ENCODE assay signal across 12 cellular contexts in the genomic region with DNA sequence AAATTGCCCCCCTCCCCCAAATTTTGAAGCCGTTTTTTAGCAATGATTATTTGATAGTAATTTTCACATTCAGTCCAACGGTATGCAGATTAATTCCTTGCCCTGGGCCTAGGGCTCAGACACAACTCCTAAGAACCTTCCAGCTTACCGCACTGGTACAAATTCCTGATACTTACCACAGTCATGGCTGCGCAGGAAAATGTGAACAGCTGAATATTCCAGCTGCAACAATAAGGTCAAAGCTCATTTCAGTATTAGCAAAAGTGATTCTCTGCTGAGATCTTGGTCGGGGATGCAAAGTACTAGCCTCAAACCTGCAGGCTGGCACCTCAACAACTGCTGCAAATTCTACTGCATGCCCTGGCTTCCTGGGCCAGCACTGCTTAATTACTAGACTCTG. TPM values are rescaled to one million over a fixed set of nuclear protein-coding genes. Genes with fewer than 3 reads are reported as not detected.
DNase-seq lines count a peak whose midpoint lies in the region; ATAC-seq and TF ChIP-seq lines count a peak whose summit lies in the region.
"Had no signal": no experiment of that assay in that cellular context is flagged by ENCODE, and none has a peak within 500 bp of the region (broad histone marks: within the 10 kb centered on the region; RNA-seq: fewer than 3 reads in every experiment).

No MANE protein-coding gene starts in this region.

- TF ChIP-seq CTCF in AG04449 (IDR thresholded peaks at IDR 0.05; ENCODE audit: insufficient read depth, low read length, missing control alignments) (no peak), GM23338 (conservative IDR thresholded peaks at IDR 0.05; ENCODE audit: low read depth in 2 of 2) (no peak), psoas muscle (IDR thresholded peaks at IDR 0.05) (no peak)

- POLR2A ChIA-PET in AG04449 (lab: Yijun Ruan, JAX) = no interaction called here
- POLR2A ChIA-PET in T-cell (lab: Charles Lee) = no interaction called here

- 53 to 71% (median 58%) methylated on average over 5 of the region's 5 CpGs for WGBS in psoas muscle, 3 donors

- H3K4me3 Mint-ChIP-seq in GM23338 = peak overlapping the region; percentile 79
- peak overlapping the region; percentile 17 to 85 (median 79) for H3K4me3 Mint-ChIP-seq in T-cell

- DNase-seq in AG04449 (ENCODE audit: low read depth, low spot score) (no peak), GM23338 (ENCODE audit: low spot score) (no peak), T-cell (no peak), psoas muscle (no peak), sciatic nerve (ENCODE audit: low spot score) (no peak)
- DNase-seq: naive B cell had no signal

- H3K4me1 Mint-ChIP-seq in GM23338 = peaks cover 33% of the 10 kb centered on the region
- peaks cover 29 to 38% (median 35%) of the 10 kb centered on the region in 3 donors for H3K4me1 Mint-ChIP-seq in T-cell

- H3K9me3 ChIP-seq in iPS-20b (ENCODE audit: insufficient read depth, low read depth, low read length) = no peaks in the 10 kb centered on the region
- no peaks in the 10 kb centered on the region for H3K9me3 ChIP-seq in psoas muscle
- H3K9me3 ChIP-seq: esophagus muscularis mucosa had no signal

- H3K4me1 ChIP-seq in GM23338 (ENCODE audit: insufficient read depth) = peaks cover 26% of the 10 kb centered on the region; the same call in 1 of the 2 replicates
- H3K4me1 ChIP-seq in iPS-20b (ENCODE audit: insufficient read depth, low read length) = peaks cover 3% of the 10 kb centered on the region; the same call in 1 of the 2 replicates
- H3K4me1 ChIP-seq in psoas muscle = no peaks in the 10 kb centered on the region

- H3K36me3 Mint-ChIP-seq in GM23338 (ENCODE audit: low read depth) = no peaks in the 10 kb centered on the region
- H3K36me3 Mint-ChIP-seq in T-cell = no peaks in the 10 kb centered on the region
- H3K36me3 Mint-ChIP-seq: naive B cell had no signal

- H3K27ac ChIP-seq in GM23338 (ENCODE audit: low read depth) = no peak overlapping the region
- no peak overlapping the region for H3K27ac ChIP-seq in iPS-20b (ENCODE audit: low read length)
- no peak overlapping the region for H3K27ac ChIP-seq in psoas muscle
- H3K27ac ChIP-seq: C4-2B, esophagus muscularis mucosa had no signal

- H3K36me3 ChIP-seq in GM23338 (ENCODE audit: insufficient read depth) = no peaks in the 10 kb centered on the region
- no peaks in the 10 kb centered on the region for H3K36me3 ChIP-seq in iPS-20b (ENCODE audit: insufficient read depth, low read depth, low read length)
- H3K36me3 ChIP-seq in psoas muscle (ENCODE audit: insufficient read depth in 1 of 2, low read depth in 1 of 2) = no peaks in the 10 kb centered on the region
- H3K36me3 ChIP-seq: esophagus muscularis mucosa had no signal

- H2AFZ ChIP-seq in GM23338 = no peak overlapping the region

- no peaks in the 10 kb centered on the region for H3K9me2 ChIP-seq in GM23338 (ENCODE audit: insufficient read depth)

- peak overlapping the region; percentile 86; the same call in 1 of the 2 replicates for H3K4me2 ChIP-seq in GM23338

- ATAC-seq in GM23338 (no peak), T-cell (replicated peaks in 1 of 4) (no peak), psoas muscle (no peak), sciatic nerve (no peak), GM18870 (IDR thresholded peaks at IDR 0.05; ENCODE audit: unreplicated experiment) (no peak), HG03139 (IDR thresholded peaks at IDR 0.05; ENCODE audit: unreplicated experiment) (no peak)

- peaks cover 3% of the 10 kb centered on the region; the same call in 1 of the 2 replicates for H3K27me3 ChIP-seq in GM23338 (ENCODE audit: insufficient read depth)
- H3K27me3 ChIP-seq in iPS-20b (ENCODE audit: insufficient read depth, low read length) = no peaks in the 10 kb centered on the region; the same call in 1 of the 2 replicates
- no peaks in the 10 kb centered on the region for H3K27me3 ChIP-seq in psoas muscle (ENCODE audit: insufficient read depth in 3 of 3, low read length in 2 of 3)
- H3K27me3 ChIP-seq: esophagus muscularis mucosa had no signal

- peaks cover 66% of the 10 kb centered on the region for H3K79me2 ChIP-seq in GM23338 (replicated peaks; ENCODE audit: insufficient read depth)

- no peak overlapping the region for H3K9ac ChIP-seq in iPS-20b (ENCODE audit: low read depth, low read length)

- H4K20me1 ChIP-seq in GM23338 (replicated peaks; ENCODE audit: insufficient read depth) = peaks cover 11% of the 10 kb centered on the region

- intact Hi-C loops in psoas muscle (cut with DNase I) = no loop called here
- intact Hi-C loops in sciatic nerve (cut with DNase I) = no loop called here

- H3F3A ChIP-seq in GM23338 (replicated peaks; ENCODE audit: low read depth) = no peaks in the 10 kb centered on the region

- CTCF ChIA-PET in AG04449 (lab: Yijun Ruan, JAX) = no interaction called here
- CTCF ChIA-PET in T-cell (lab: Charles Lee) = interaction anchor here in 1 of 2 donors (1.1 kb wide), 1 partner anchor 9 kb away, joined by 3 read pairs; no protein-coding TSS in a partner anchor

- H3K27me3 Mint-ChIP-seq in GM23338 (ENCODE audit: insufficient read depth, low read depth, poor library complexity) = no peaks in the 10 kb centered on the region
- no peaks in the 10 kb centered on the region for H3K27me3 Mint-ChIP-seq in T-cell
- H3K27me3 Mint-ChIP-seq: naive B cell had no signal

- H3K27ac Mint-ChIP-seq in GM23338 (no peak overlapping the region), T-cell (no peak overlapping the region)
- H3K27ac Mint-ChIP-seq: naive B cell had no signal

- peak overlapping the region; percentile 36 for H3K4me3 ChIP-seq in AG04449 (ENCODE audit: low read depth, low read length)
- peak overlapping the region; percentile 71; the same call in 1 of the 2 replicates for H3K4me3 ChIP-seq in GM23338
- peak overlapping the region; percentile 90; the same call in 1 of the 2 replicates for H3K4me3 ChIP-seq in iPS-20b (ENCODE audit: low read length)
- no peak overlapping the region for H3K4me3 ChIP-seq in psoas muscle

- no peaks in the 10 kb centered on the region for H3K9me3 Mint-ChIP-seq in GM23338
- no peaks in the 10 kb centered on the region for H3K9me3 Mint-ChIP-seq in T-cell

TF ChIP-seq in GM23338, 12 proteins besides CTCF, POLR2A, EP300 and RAD21 (continues in another document):
- TF ChIP-seq, protein P1, sequence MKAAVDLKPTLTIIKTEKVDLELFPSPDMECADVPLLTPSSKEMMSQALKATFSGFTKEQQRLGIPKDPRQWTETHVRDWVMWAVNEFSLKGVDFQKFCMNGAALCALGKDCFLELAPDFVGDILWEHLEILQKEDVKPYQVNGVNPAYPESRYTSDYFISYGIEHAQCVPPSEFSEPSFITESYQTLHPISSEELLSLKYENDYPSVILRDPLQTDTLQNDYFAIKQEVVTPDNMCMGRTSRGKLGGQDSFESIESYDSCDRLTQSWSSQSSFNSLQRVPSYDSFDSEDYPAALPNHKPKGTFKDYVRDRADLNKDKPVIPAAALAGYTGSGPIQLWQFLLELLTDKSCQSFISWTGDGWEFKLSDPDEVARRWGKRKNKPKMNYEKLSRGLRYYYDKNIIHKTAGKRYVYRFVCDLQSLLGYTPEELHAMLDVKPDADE (IDR thresholded peaks at IDR 0.05) = no peak
- TF ChIP-seq EZH2phosphoT487 (IDR thresholded peaks at IDR 0.05; ENCODE audit: unreplicated experiment) (no peak), CREB1 (CRISPR knock-in tag; IDR thresholded peaks at IDR 0.05; ENCODE audit: low read depth) (no peak), EZH2 (IDR thresholded peaks at IDR 0.05; ENCODE audit: low read depth, unreplicated experiment) (no peak), POLR2AphosphoS5 (IDR thresholded peaks at IDR 0.05; ENCODE audit: low read depth) (no peak), JUNB (IDR thresholded peaks at IDR 0.05; ENCODE audit: unreplicated experiment) (no peak), STAT1 (IDR thresholded peaks at IDR 0.05; ENCODE audit: unreplicated experiment) (no peak), ZNF114 (CRISPR knock-in tag; IDR thresholded peaks at IDR 0.05) (no peak)

RNA-seq across cellular contexts. Expression of a gene that starts 3.0 kb away (rescaled TPM):
- 90.7 and 95.6 TPM in 2 replicates for total RNA-seq in GM23338 (2014; rRNA removed; shearing (Covaris generic))
- 44.0 and 45.7 TPM in 2 replicates for polyA plus RNA-seq in GM23338 (2016; fragmentation: Nextera tagmentation; extraction: Ambion mirVana)
- 10 to 100 TPM; 18.4 to 27.1 (median 23.1) TPM for total RNA-seq in T-cell
- 1 to 10 TPM; 2.1 to 3.9 (median 3.2) TPM for total RNA-seq in psoas muscle
- 1 to 10 TPM; 2.3 to 3.1 (median 2.4) TPM for polyA plus RNA-seq in psoas muscle
- 26.2 TPM for total RNA-seq in sciatic nerve

RNA-seq across cellular contexts. Expression of a gene that starts 35.4 kb away (rescaled TPM):
- not detected in 2 replicates for total RNA-seq in GM23338 (2014; rRNA removed; shearing (Covaris generic))
- polyA plus RNA-seq in GM23338 (2016; fragmentation: Nextera tagmentation; extraction: Ambion mirVana) = not detected in 2 replicates
- total RNA-seq in T-cell = not detected
- not detected for total RNA-seq in psoas muscle
- not detected for polyA plus RNA-seq in psoas muscle
- not detected for total RNA-seq in sciatic nerve
- total RNA-seq: esophagus muscularis mucosa, kidney epithelial cell had no signal
